8 cellular contexts compared by ENCODE assay signal in the genomic region with DNA sequence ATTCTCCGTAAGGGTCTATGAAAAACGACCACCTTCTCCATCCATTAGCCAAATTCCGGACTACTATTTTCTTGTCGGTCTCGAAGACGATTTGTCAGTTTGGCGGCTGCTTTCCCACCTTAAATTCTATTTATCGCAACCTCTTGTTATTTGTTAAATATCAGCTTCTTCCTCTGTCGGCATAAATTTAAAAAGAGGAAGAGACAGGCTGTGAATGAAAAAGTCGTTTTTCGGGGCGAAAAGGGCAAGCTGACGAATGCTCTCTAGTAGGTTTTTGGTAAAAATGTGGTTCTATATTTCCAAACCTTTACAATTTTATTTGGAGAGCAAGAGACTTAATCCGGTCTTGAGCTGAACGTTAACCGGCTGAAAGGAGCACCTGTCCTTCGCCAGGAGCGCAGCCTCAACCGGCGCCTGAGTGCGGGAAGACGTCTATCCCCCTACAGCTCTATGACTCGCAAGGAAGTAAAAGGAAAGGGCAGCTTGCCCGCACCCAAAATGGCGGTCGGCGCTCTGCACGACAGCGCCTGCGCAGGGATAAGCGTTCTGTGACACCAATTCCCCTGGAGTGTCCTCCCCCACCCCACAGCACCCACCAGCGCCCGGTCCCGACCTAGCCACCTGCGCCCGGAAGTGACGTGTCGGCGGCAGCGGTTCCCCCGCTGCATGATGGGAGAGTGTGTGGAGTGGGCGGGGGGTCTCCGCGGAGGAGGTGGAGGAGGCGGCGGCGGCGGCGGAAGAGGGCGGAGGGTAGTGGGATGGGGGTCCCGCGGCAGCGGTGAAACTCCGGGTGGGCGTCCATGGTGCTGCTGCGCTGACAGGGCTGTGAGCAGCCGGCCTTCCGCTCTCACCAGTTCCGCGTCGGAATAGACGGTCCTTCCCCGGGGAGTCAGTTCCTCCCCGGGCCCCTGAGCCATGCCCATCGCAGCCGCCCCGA. TPM values are rescaled to one million over a fixed set of nuclear protein-coding genes. Genes with fewer than 3 reads are reported as not detected.
DNase-seq lines count a peak whose midpoint lies in the region; ATAC-seq, FAIRE-seq and TF ChIP-seq lines count a peak whose summit lies in the region.

Gene AFTPH, plus strand, starts transcription at position 662 of the 937 bp plus-strand sequence. CDS start 27,147 bp downstream, outside the sequence.

- H2AFZ ChIP-seq in smooth muscle cell (ENCODE audit: low read depth): peak within 1 kb of the TSS; percentile 92

- H3K36me3 ChIP-seq in bronchial epithelial cell (ENCODE audit: control insufficient read depth, insufficient read depth, low read length): no peaks in the 10 kb centered on the region
- H3K36me3 ChIP-seq in smooth muscle cell (ENCODE audit: low read depth): no peaks in the 10 kb centered on the region

- H3K9ac ChIP-seq in smooth muscle cell (ENCODE audit: low read depth): peak within 1 kb of the TSS; percentile 92

- DNase-seq in ACHN (peak; percentile 99), NCI-H2227 treated with DMSO at 0.1 percent for 48 hours (lab: John Stamatoyannopoulos, UW) (peak; percentile 97), bronchial epithelial cell (ENCODE audit: low read depth) (peak; percentile 95), iPS-NIHi11 (ENCODE audit: low spot score) (peak; percentile 99), smooth muscle cell (lab: John Stamatoyannopoulos, UW; ENCODE audit: unreplicated experiment) (peak; percentile 95)

- H3K4me3 ChIP-seq in WI38 (ENCODE audit: low read depth, low read length) (peak within 1 kb of the TSS; percentile 87), bronchial epithelial cell (ENCODE audit: low read depth, low read length) (peak within 1 kb of the TSS; percentile 90), smooth muscle cell (peak within 1 kb of the TSS; percentile 66)

- no peaks in the 10 kb centered on the region for H3F3A ChIP-seq in smooth muscle cell (ENCODE audit: low read depth)

- ATAC-seq in GM18873 (IDR thresholded peaks at IDR 0.05; ENCODE audit: low FRiP score, unreplicated experiment) (peak; percentile 80), HG03139 (IDR thresholded peaks at IDR 0.05; ENCODE audit: unreplicated experiment) (peak; percentile 84)

- in situ Hi-C loops in ACHN (cut with HindIII; ENCODE audit: low pct_ligation_motif_present, low pct_unique_long_range_greater_than_20kb, low sequenced_read_pairs): no loop called here

- TF ChIP-seq CTCF in WI38 (IDR thresholded peaks at IDR 0.05; ENCODE audit: low read depth, low read length) (no peak), bronchial epithelial cell (IDR thresholded peaks at IDR 0.05; ENCODE audit: insufficient read depth, low read length, severe bottlenecking) (peak; percentile 1), smooth muscle cell (IDR thresholded peaks at IDR 0.05; ENCODE audit: borderline replicate concordance, insufficient read depth, poor library complexity, severe bottlenecking) (no peak)

- peak within 1 kb of the TSS; percentile 83 for H3K27ac ChIP-seq in smooth muscle cell (ENCODE audit: low read depth)

- peaks cover 14% of the 10 kb centered on the region for H3K4me1 ChIP-seq in smooth muscle cell (ENCODE audit: low read depth)

- H4K20me1 ChIP-seq in smooth muscle cell (ENCODE audit: low read depth): peaks cover 32% of the 10 kb centered on the region

- H3K79me2 ChIP-seq in smooth muscle cell (ENCODE audit: low read depth): peaks cover 46% of the 10 kb centered on the region

- peak within 1 kb of the TSS; percentile 92 for H3K4me2 ChIP-seq in smooth muscle cell

- no peak for FAIRE-seq in bronchial epithelial cell (lab: Jason Lieb, UNC)

- whole genome bisulfite sequencing in smooth muscle cell (ENCODE audit: low lambda C conversion rate): under 1% methylated on average over 52 of the region's 67 CpGs

- H3K9me3 ChIP-seq in smooth muscle cell (replicated peaks; ENCODE audit: low read depth): no peaks in the 10 kb centered on the region

- H3K27me3 ChIP-seq in bronchial epithelial cell (ENCODE audit: control insufficient read depth, insufficient read depth, low read length) (no peaks in the 10 kb centered on the region), smooth muscle cell (ENCODE audit: low read depth) (peaks cover 4% of the 10 kb centered on the region)

RNA-seq across cellular contexts. Expression of gene AFTPH, which starts in this region (rescaled TPM):
- total RNA-seq in bronchial epithelial cell (56.3 and 58.9 TPM in 2 replicates), smooth muscle cell (26.3 and 30.8 TPM in 2 replicates)
- 5.2 and 5.5 TPM in 2 replicates for polyA plus RNA-seq in smooth muscle cell

Comparison
In these comparisons a context has a peak if more than half of its experiments do, and no peak if none do; other contexts are left out.
1. Peak in every context shown above with its lines: DNase-seq, ATAC-seq, H3K4me3 ChIP-seq and H3K27ac ChIP-seq.